Comparison of ENCODE assay signal across 8 cellular contexts in the genomic region with DNA sequence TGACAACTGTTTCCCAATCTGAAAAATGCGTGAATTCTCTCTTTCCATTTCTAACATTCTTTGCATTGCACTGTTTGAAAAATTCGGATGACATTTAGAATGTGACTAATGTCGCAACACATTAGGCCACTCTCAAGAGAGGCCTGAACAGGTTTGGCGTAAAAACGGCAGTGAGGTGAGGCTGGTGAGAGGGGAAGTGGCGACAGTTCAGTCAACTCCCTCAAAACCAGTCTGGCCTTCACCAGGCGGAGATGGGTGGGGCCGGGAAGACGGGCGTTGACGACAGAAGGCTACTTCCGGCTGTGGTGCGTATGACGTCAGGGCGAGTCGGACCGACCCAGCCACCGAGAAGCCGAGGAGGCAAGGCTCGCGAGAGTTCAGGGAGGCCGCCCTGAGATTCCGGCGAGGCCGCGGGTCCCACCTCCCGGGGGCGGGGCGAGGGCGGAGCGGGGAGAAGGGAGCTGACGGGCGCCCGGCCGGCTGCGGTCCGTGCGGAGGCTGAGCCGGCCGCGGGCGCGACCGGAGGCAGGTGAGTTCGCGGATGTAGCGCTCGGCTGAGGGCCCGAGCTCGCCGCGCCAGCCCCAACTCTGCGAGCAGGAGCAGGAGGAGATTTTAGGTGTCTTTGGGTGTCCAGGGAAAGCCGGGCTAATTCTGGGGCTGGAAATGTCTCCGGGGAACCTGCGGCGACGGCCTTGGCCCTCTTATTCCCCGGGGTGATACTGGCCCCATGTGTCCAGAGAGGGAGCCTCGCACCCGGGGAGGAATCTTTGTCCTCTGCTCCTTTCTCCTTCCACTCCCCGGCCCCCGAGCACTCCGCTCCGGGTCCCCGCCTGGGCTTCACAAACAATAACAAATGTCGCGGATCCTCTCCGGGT. TPM values are rescaled to one million over a fixed set of nuclear protein-coding genes. Genes with fewer than 3 reads are reported as not detected.
A peak's percentile ranks its signal among the peaks of the same experiment; 100 is the strongest.
DNase-seq lines count a peak whose midpoint lies in the region; ATAC-seq and TF ChIP-seq lines count a peak whose summit lies in the region.

TSS of gene STK38L (plus strand) at position 483 of the 876 bp plus-strand sequence. CDS start 53,435 bp downstream, outside the sequence.

- H3K27me3 ChIP-seq in left ventricle myocardium inferior (ENCODE audit: low read depth) (no peaks in the 10 kb centered on the region), prostate gland (replicated peaks; ENCODE audit: insufficient read depth) (no peaks in the 10 kb centered on the region)

- 8% methylated on average over 45 of the region's 69 CpGs for WGBS in prostate gland
- WGBS in urinary bladder = 6% methylated on average over 69 of the region's 69 CpGs

- H3K36me3 ChIP-seq in left ventricle myocardium inferior (no peaks in the 10 kb centered on the region), prostate gland (no peaks in the 10 kb centered on the region), urinary bladder (ENCODE audit: insufficient read depth) (no peaks in the 10 kb centered on the region)

- intact Hi-C loops in left ventricle myocardium inferior (cut with micrococcal nuclease) = loop anchor here (10.0 kb wide), 1 partner anchor 51 kb away; no protein-coding TSS in a partner anchor
- intact Hi-C loops in prostate gland (cut with DNase I) = loop anchor here (2.0 to 5.0 kb wide), 2 partner anchors 52 to 221 kb away; partner anchors contain the start of gene MED21

- peaks cover 9% of the 10 kb centered on the region for H3K36me3 Mint-ChIP-seq in T-helper 1 cell treated with Interleukin-12 subunit alpha and Interleukin-12 subunit beta and Interleukin-4 antibody, amounts not matched to agents 30 μg/mL and 1 μg/mL, for 36 hours (ENCODE audit: low read depth)

- H3K4me3 ChIP-seq in left ventricle myocardium inferior (peak within 1 kb of the TSS; percentile 91), prostate gland (peak within 1 kb of the TSS; percentile 59 to 65), urinary bladder (ENCODE audit: low read depth, low read length) (peak within 1 kb of the TSS; percentile 56)

- H3K27ac Mint-ChIP-seq in T-helper 1 cell treated with Interleukin-12 subunit alpha and Interleukin-12 subunit beta and Interleukin-4 antibody, amounts not matched to agents 30 μg/mL and 1 μg/mL, for 36 hours = peak within 1 kb of the TSS; percentile 99

- peak; percentile 96 for TF ChIP-seq POLR2A in prostate gland (IDR thresholded peaks at IDR 0.05)

- H3K9me3 Mint-ChIP-seq in T-helper 1 cell treated with Interleukin-12 subunit alpha and Interleukin-12 subunit beta and Interleukin-4 antibody, amounts not matched to agents 30 μg/mL and 1 μg/mL, for 36 hours = peaks cover 8% of the 10 kb centered on the region

- no peaks in the 10 kb centered on the region for H3K9me3 ChIP-seq in left ventricle myocardium inferior (replicated peaks)
- H3K9me3 ChIP-seq in prostate gland = no peaks in the 10 kb centered on the region

- in situ Hi-C loops in GM13976 (cut with MboI; ENCODE audit: low sequenced_read_pairs, unreplicated experiment) = no loop called here

- peak within 1 kb of the TSS; percentile 100 for H3K4me3 Mint-ChIP-seq in T-helper 1 cell treated with Interleukin-12 subunit alpha and Interleukin-12 subunit beta and Interleukin-4 antibody, amounts not matched to agents 30 μg/mL and 1 μg/mL, for 36 hours

- H3K4me1 Mint-ChIP-seq in T-helper 1 cell treated with Interleukin-12 subunit alpha and Interleukin-12 subunit beta and Interleukin-4 antibody, amounts not matched to agents 30 μg/mL and 1 μg/mL, for 36 hours (ENCODE audit: low read depth) = peaks cover 43% of the 10 kb centered on the region

- peak; percentile 84 for ATAC-seq in HG02852 (IDR thresholded peaks at IDR 0.05; ENCODE audit: unreplicated experiment)

- H3K27me3 Mint-ChIP-seq in T-helper 1 cell treated with Interleukin-12 subunit alpha and Interleukin-12 subunit beta and Interleukin-4 antibody, amounts not matched to agents 30 μg/mL and 1 μg/mL, for 36 hours (ENCODE audit: low read depth) = no peaks in the 10 kb centered on the region

- H3K27ac ChIP-seq in left ventricle myocardium inferior (replicated peaks) (peak within 1 kb of the TSS; percentile 93), prostate gland (peak within 1 kb of the TSS; percentile 81 to 85), urinary bladder (ENCODE audit: low read depth) (peak within 1 kb of the TSS; percentile 80)

- DNase-seq in GM13976 (ENCODE audit: low spot score) = peak; percentile 94
- DNase-seq in NCI-H1436 treated with DMSO at 0.1 percent for 48 hours (lab: John Stamatoyannopoulos, UW) = peak; percentile 81
- DNase-seq in amygdala (lab: John Stamatoyannopoulos, UW) = peak; percentile 14 to 92 (median 83)
- DNase-seq in left ventricle myocardium inferior = peak; percentile 98
- DNase-seq in prostate gland (ENCODE audit: low spot score) = peak; percentile 93

- TF ChIP-seq CTCF in GM13976 (IDR thresholded peaks at IDR 0.05; ENCODE audit: borderline replicate concordance, control extremely low read depth, extremely low read depth, insufficient read depth, missing control alignments) = no peak
- TF ChIP-seq CTCF in left ventricle myocardium inferior (IDR thresholded peaks at IDR 0.05; ENCODE audit: borderline replicate concordance) = peak; percentile 47
- TF ChIP-seq CTCF in prostate gland (IDR thresholded peaks at IDR 0.05) = peak in 2 of 4 experiments; percentile 23 to 27

- H3K4me1 ChIP-seq in left ventricle myocardium inferior (peaks cover 48% of the 10 kb centered on the region), prostate gland (replicated peaks) (peaks cover 3% of the 10 kb centered on the region), urinary bladder (ENCODE audit: insufficient read depth) (no peaks in the 10 kb centered on the region)

RNA-seq across cellular contexts. Expression of gene STK38L, which starts in this region (rescaled TPM):
- total RNA-seq in left ventricle myocardium inferior (75.4 TPM), prostate gland (10 to 100 TPM; 25.3 to 37.1 TPM), urinary bladder (77.1 TPM)
- 19.1 TPM for polyA plus RNA-seq in urinary bladder

Comparison
In these comparisons a context has a peak if more than half of its experiments do, and no peak if none do; other contexts are left out.
1. Peak in every context shown above with its lines: DNase-seq, ATAC-seq, H3K4me3 ChIP-seq and H3K27ac ChIP-seq.